In genomic region chr11:19868281-19868821, GRCh38 we compare ENCODE assay signal across 1 cellular context.
TF ChIP-seq lines count a peak whose summit lies in the region.

No MANE protein-coding gene starts in this region.

TF ChIP-seq in SK-N-SH, 30 proteins besides CTCF, POLR2A, EP300 and RAD21 (continued from another document):
- TF ChIP-seq SMC3 (IDR thresholded peaks at IDR 0.05; ENCODE audit: low read depth, low read length) (no peak), JUND (IDR thresholded peaks at IDR 0.05) (no peak), FOSL2 (IDR thresholded peaks at IDR 0.05; ENCODE audit: borderline replicate concordance, low read depth) (no peak), IRF3 (IDR thresholded peaks at IDR 0.05; ENCODE audit: low read depth, low read length) (no peak), RXRA (IDR thresholded peaks at IDR 0.05; ENCODE audit: borderline replicate concordance, low read depth) (peak; percentile 47; the same call in 1 of the 2 replicates), POLR2AphosphoS5 (IDR thresholded peaks at IDR 0.05; ENCODE audit: low read depth, low read length) (no peak; the same call in 1 of the 2 replicates), NFIC (IDR thresholded peaks at IDR 0.05; ENCODE audit: borderline replicate concordance) (peak; percentile 79), GABPA (IDR thresholded peaks at IDR 0.05; ENCODE audit: low read depth) (no peak), NRF1 (IDR thresholded peaks at IDR 0.05; ENCODE audit: low read depth, low read length) (no peak), SIN3A (IDR thresholded peaks at IDR 0.05; ENCODE audit: borderline replicate concordance, low read depth, low read length) (no peak)
